In genomic region chr1:241475688-241476087, GRCh38 we compare ENCODE assay signal across 19 cellular contexts. TPM values are rescaled to one million over a fixed set of nuclear protein-coding genes. Genes with fewer than 3 reads are reported as not detected.
A peak's percentile ranks its signal among the peaks of the same experiment; 100 is the strongest.
DNase-seq lines count a peak whose midpoint lies in the region; ATAC-seq and TF ChIP-seq lines count a peak whose summit lies in the region.
"Had no signal": no experiment of that assay in that cellular context is flagged by ENCODE, and none has a peak within 500 bp of the region (broad histone marks: within the 10 kb centered on the region; RNA-seq: fewer than 3 reads in every experiment).

No MANE protein-coding gene starts in this region.

- intact Hi-C loops in activated CD4-positive, alpha-beta T cell treated with anti-CD3 and anti-CD28 coated beads for 36 hours (cut with DNase I, micrococcal nuclease) = no loop called here

- H3K4me3 Mint-ChIP-seq in activated CD4-positive, alpha-beta T cell treated with anti-CD3 and anti-CD28 coated beads for 36 hours = no peak overlapping the region
- H3K4me3 Mint-ChIP-seq: CD4-positive, CD25-positive, alpha-beta regulatory T cell had no signal

- no peaks in the 10 kb centered on the region for H3K79me2 ChIP-seq in osteoblast (ENCODE audit: insufficient read depth, low read length)

- no peak overlapping the region for H3K27ac Mint-ChIP-seq in activated CD4-positive, alpha-beta T cell treated with anti-CD3 and anti-CD28 coated beads for 36 hours
- H3K27ac Mint-ChIP-seq: CD4-positive, CD25-positive, alpha-beta regulatory T cell had no signal

- no peaks in the 10 kb centered on the region for H3K9me3 Mint-ChIP-seq in activated CD4-positive, alpha-beta T cell treated with anti-CD3 and anti-CD28 coated beads for 36 hours (ENCODE audit: low read depth)

- H3K36me3 ChIP-seq in osteoblast (ENCODE audit: insufficient read depth, low read length) = no peaks in the 10 kb centered on the region
- H3K36me3 ChIP-seq: right atrium auricular region, stomach had no signal

- H2AFZ ChIP-seq in osteoblast (ENCODE audit: low read length) = peak overlapping the region; percentile 81

- no peaks in the 10 kb centered on the region for H3K36me3 Mint-ChIP-seq in activated CD4-positive, alpha-beta T cell treated with anti-CD3 and anti-CD28 coated beads for 36 hours (ENCODE audit: low read depth)
- H3K36me3 Mint-ChIP-seq: CD4-positive, CD25-positive, alpha-beta regulatory T cell had no signal

- H3K4me3 ChIP-seq in osteoblast (ENCODE audit: insufficient read depth, low read length) = no peak overlapping the region
- H3K4me3 ChIP-seq: K562, right atrium auricular region, stomach had no signal

- H3K27me3 ChIP-seq in osteoblast (ENCODE audit: insufficient read depth, low read length) = no peaks in the 10 kb centered on the region
- H3K27me3 ChIP-seq: right atrium auricular region, stomach had no signal

- H3K9me3 ChIP-seq in osteoblast (ENCODE audit: low read depth, low read length) = no peaks in the 10 kb centered on the region
- H3K9me3 ChIP-seq: right atrium auricular region, stomach had no signal

- peaks cover 8% of the 10 kb centered on the region for H3K4me1 ChIP-seq in osteoblast (ENCODE audit: insufficient read depth, low read length)
- H3K4me1 ChIP-seq: right atrium auricular region, stomach had no signal

- no peak for DNase-seq in activated CD4-positive, alpha-beta T cell treated with anti-CD3 and anti-CD28 coated beads for 36 hours
- no peak for DNase-seq in activated CD4-positive, alpha-beta T cell treated with anti-CD3 and anti-CD28 coated beads for 48 hours
- DNase-seq in dermis blood vessel endothelial cell (peak; percentile 32), osteoblast (ENCODE audit: insufficient read length, low spot score, missing footprints) (no peak), SHP77 treated with DMSO at 0.1 percent for 48 hours (lab: John Stamatoyannopoulos, UW) (no peak), NCI-H345 (lab: John Stamatoyannopoulos, UW) (no peak)
- DNase-seq: 8988T; activated CD8-positive, alpha-beta memory T cell treated with anti-CD3 and anti-CD28 coated beads for 24 hours; aorta; CD4-positive, CD25-positive, alpha-beta regulatory T cell; GOT3; left cardiac atrium; NCI-H1092; stomach had no signal

- no peak overlapping the region for H3K27ac ChIP-seq in osteoblast (ENCODE audit: low read depth, low read length)
- H3K27ac ChIP-seq: right atrium auricular region, stomach had no signal

- no peak for TF ChIP-seq CTCF in osteoblast (IDR thresholded peaks at IDR 0.05; ENCODE audit: extremely low read depth, low read depth, low read length)

- H4K20me1 ChIP-seq in osteoblast (ENCODE audit: insufficient read depth, low read length) = no peaks in the 10 kb centered on the region

- no peaks in the 10 kb centered on the region for H3K4me1 Mint-ChIP-seq in activated CD4-positive, alpha-beta T cell treated with anti-CD3 and anti-CD28 coated beads for 36 hours
- H3K4me1 Mint-ChIP-seq: CD4-positive, CD25-positive, alpha-beta regulatory T cell had no signal

- ATAC-seq in activated CD4-positive, alpha-beta T cell treated with anti-CD3 and anti-CD28 coated beads for 36 hours = peak; percentile 61
- ATAC-seq in HG03045 (IDR thresholded peaks at IDR 0.05; ENCODE audit: unreplicated experiment) (peak; percentile 62), GM21576 (IDR thresholded peaks at IDR 0.05; ENCODE audit: unreplicated experiment) (no peak)
- ATAC-seq: K562, left cardiac atrium had no signal

- CTCF ChIA-PET in activated CD4-positive, alpha-beta T cell treated with anti-CD3 and anti-CD28 coated beads for 36 hours (lab: Charles Lee) = no interaction called here

- H3K27me3 Mint-ChIP-seq in activated CD4-positive, alpha-beta T cell treated with anti-CD3 and anti-CD28 coated beads for 36 hours = peaks cover 5% of the 10 kb centered on the region
- H3K27me3 Mint-ChIP-seq: CD4-positive, CD25-positive, alpha-beta regulatory T cell had no signal

- POLR2A ChIA-PET in activated CD4-positive, alpha-beta T cell treated with anti-CD3 and anti-CD28 coated beads for 36 hours (lab: Charles Lee) = no interaction called here

- H3K4me2 ChIP-seq in osteoblast (ENCODE audit: insufficient read depth, low read length) = no peak overlapping the region

RNA-seq across cellular contexts. Expression of gene FH, which starts 43.9 kb away (rescaled TPM):
- 10 to 100 TPM; 80.2 to 94.3 TPM for total RNA-seq in activated CD4-positive, alpha-beta T cell treated with anti-CD3 and anti-CD28 coated beads for 36 hours
- total RNA-seq in dermis blood vessel endothelial cell (55.8 and 94.7 TPM in 2 replicates), osteoblast (95.2 and 97.8 TPM in 2 replicates)

RNA-seq across cellular contexts. Expression of gene KMO, which starts 56.5 kb away (rescaled TPM):
- under 1 TPM in 1 of 2 experiments, not detected in 1; 0.33 TPM for total RNA-seq in activated CD4-positive, alpha-beta T cell treated with anti-CD3 and anti-CD28 coated beads for 36 hours
- not detected in 2 replicates for total RNA-seq in dermis blood vessel endothelial cell
- under 0.01 and 0.36 TPM in 2 replicates for total RNA-seq in osteoblast
- total RNA-seq: CD4-positive, CD25-positive, alpha-beta regulatory T cell; T-helper 1 cell treated with Interleukin-12 subunit alpha and Interleukin-12 subunit beta and Interleukin-4 antibody, amounts not matched to agents 30 ng/mL and 1 ng/mL, for 36 hours had no signal
